In genomic region chr13:110062077-110062776, GRCh38 we compare ENCODE assay signal across 15 cellular contexts.
DNase-seq lines count a peak whose midpoint lies in the region; ATAC-seq, FAIRE-seq and TF ChIP-seq lines count a peak whose summit lies in the region.
"Had no signal": no experiment of that assay in that cellular context is flagged by ENCODE, and none has a peak within 500 bp of the region (broad histone marks: within the 10 kb centered on the region; RNA-seq: fewer than 3 reads in every experiment).

No MANE protein-coding gene starts in this region.

- H3K27ac ChIP-seq in RWPE1, result peak overlapping the region; percentile 28; the same call in 1 of the 2 replicates
- no peak overlapping the region for H3K27ac ChIP-seq in gastroesophageal sphincter
- H3K27ac ChIP-seq in pancreas, result peak overlapping the region in 2 of 4 donors; percentile 37 to 50
- H3K27ac ChIP-seq: ovary had no signal

- H3K4me3 ChIP-seq in gastroesophageal sphincter (no peak overlapping the region), pancreas (no peak overlapping the region)
- H3K4me3 ChIP-seq: K562, ovary, uterus had no signal

- TF ChIP-seq CTCF in RWPE1 (conservative IDR thresholded peaks at IDR 0.05; ENCODE audit: low read depth) (no peak), gastroesophageal sphincter (IDR thresholded peaks at IDR 0.05) (no peak), pancreas (IDR thresholded peaks at IDR 0.05) (no peak)

- intact Hi-C loops in pancreas (cut with DNase I), result no loop called here

- H3K9me3 ChIP-seq in gastroesophageal sphincter, result no peaks in the 10 kb centered on the region
- H3K9me3 ChIP-seq in pancreas, result no peaks in the 10 kb centered on the region
- H3K9me3 ChIP-seq: ovary, uterus had no signal

- CTCF ChIA-PET in RWPE1 (lab: Yijun Ruan, JAX), result interaction anchor here (1.0 kb wide), 1 partner anchor 53 kb away, joined by 3 read pairs; no protein-coding TSS in a partner anchor

- no peak for TF ChIP-seq EP300 in gastroesophageal sphincter (IDR thresholded peaks at IDR 0.05)

- peak; percentile 21 for ATAC-seq in gastroesophageal sphincter
- ATAC-seq in pancreas, result peak; percentile 53 to 92 (median 76)
- no peak for ATAC-seq in GM18511 (IDR thresholded peaks at IDR 0.05; ENCODE audit: unreplicated experiment)
- ATAC-seq: effector memory CD8-positive, alpha-beta T cell; K562 had no signal

- DNase-seq in ELR (ENCODE audit: low read depth), result peak; percentile 36
- no peak for DNase-seq in RWPE1 (ENCODE audit: low spot score)
- DNase-seq in pancreas, result peak in 3 of 6 donors; percentile 20 to 30 (median 26)
- no peak for DNase-seq in ecto neural progenitor cell (ENCODE audit: low spot score)
- DNase-seq in SHP77 treated with DMSO at 0.1 percent for 48 hours (lab: John Stamatoyannopoulos, UW), result no peak
- no peak for DNase-seq in SIG-M5 (lab: John Stamatoyannopoulos, UW)
- DNase-seq: activated T-cell treated with anti-CD3 and anti-CD28 coated beads, Interleukin-2, amount 50 U/mL, for 48 hours; caudate nucleus; effector memory CD8-positive, alpha-beta T cell; midbrain; ovary; uterus had no signal

- TF ChIP-seq POLR2A in gastroesophageal sphincter (IDR thresholded peaks at IDR 0.05), result no peak

- no peak for FAIRE-seq in pancreas (lab: Jason Lieb, UNC)
- FAIRE-seq: K562 had no signal

- H3K27me3 ChIP-seq in gastroesophageal sphincter, result no peaks in the 10 kb centered on the region
- H3K27me3 ChIP-seq in pancreas, result no peaks in the 10 kb centered on the region
- H3K27me3 ChIP-seq: ovary, uterus had no signal

- H3K36me3 ChIP-seq in gastroesophageal sphincter, result no peaks in the 10 kb centered on the region
- H3K36me3 ChIP-seq in pancreas, result no peaks in the 10 kb centered on the region
- H3K36me3 ChIP-seq: ovary, uterus had no signal

- POLR2A ChIA-PET in RWPE1 (lab: Yijun Ruan, JAX; ENCODE audit: low non-redundant PET), result no interaction called here

- H3K4me1 ChIP-seq in gastroesophageal sphincter (no peaks in the 10 kb centered on the region), pancreas (no peaks in the 10 kb centered on the region)
- H3K4me1 ChIP-seq: uterus had no signal

- WGBS in gastroesophageal sphincter (ENCODE audit: low coverage in 1 of 2), 2 donors, result 73 to 81% methylated on average over 3 to 6 of the region's 10 CpGs
- WGBS in pancreas, 2 donors, result 66 to 72% methylated on average over 10 of the region's 10 CpGs
